Comparison of ENCODE assay signal across 9 cellular contexts in genomic region chr15:73517566-73517965, GRCh38.
"Had no signal": no experiment of that assay in that cellular context is flagged by ENCODE, and none has a peak within 500 bp of the region (broad histone marks: within the 10 kb centered on the region; RNA-seq: fewer than 3 reads in every experiment).

No MANE protein-coding gene starts in this region.

- DNase-seq: activated CD4-positive, alpha-beta T cell treated with anti-CD3 and anti-CD28 coated beads for 4 hours; activated CD8-positive, alpha-beta T cell treated with anti-CD3 and anti-CD28 coated beads, Interleukin-2, amount 10 ng/mL, durations not matched to agents 7 days and 5 days; activated naive CD4-positive, alpha-beta T cell treated with anti-CD3 and anti-CD28 coated beads for 36 hours; colonic mucosa; erythroblast; hypothalamus; stimulated activated CD4-positive, alpha-beta T cell treated with anti-CD3 and anti-CD28 coated beads, Interleukin-4, amount 100 ng/mL, for 24 hours; upper lobe of right lung had no signal

- H3K9me3 ChIP-seq: colonic mucosa, upper lobe of right lung had no signal

- H3K27me3 ChIP-seq: colonic mucosa, upper lobe of right lung had no signal

- H3K4me1 ChIP-seq: colonic mucosa, upper lobe of right lung had no signal

- H3K36me3 ChIP-seq: colonic mucosa, upper lobe of right lung had no signal

- ATAC-seq: activated CD8-positive, alpha-beta T cell treated with anti-CD3 and anti-CD28 coated beads, Interleukin-2, amount 10 ng/mL, durations not matched to agents 7 days and 5 days; activated T-helper 17 cell treated with anti-CD3 and anti-CD28 coated beads, Interleukin-2, amount 50 U/mL, for 72 hours; upper lobe of right lung had no signal

- H3K27ac ChIP-seq: colonic mucosa, upper lobe of right lung had no signal

- H3K4me3 ChIP-seq: colonic mucosa, upper lobe of right lung had no signal
